Comparison of ENCODE assay signal across 11 cellular contexts in the genomic region with DNA sequence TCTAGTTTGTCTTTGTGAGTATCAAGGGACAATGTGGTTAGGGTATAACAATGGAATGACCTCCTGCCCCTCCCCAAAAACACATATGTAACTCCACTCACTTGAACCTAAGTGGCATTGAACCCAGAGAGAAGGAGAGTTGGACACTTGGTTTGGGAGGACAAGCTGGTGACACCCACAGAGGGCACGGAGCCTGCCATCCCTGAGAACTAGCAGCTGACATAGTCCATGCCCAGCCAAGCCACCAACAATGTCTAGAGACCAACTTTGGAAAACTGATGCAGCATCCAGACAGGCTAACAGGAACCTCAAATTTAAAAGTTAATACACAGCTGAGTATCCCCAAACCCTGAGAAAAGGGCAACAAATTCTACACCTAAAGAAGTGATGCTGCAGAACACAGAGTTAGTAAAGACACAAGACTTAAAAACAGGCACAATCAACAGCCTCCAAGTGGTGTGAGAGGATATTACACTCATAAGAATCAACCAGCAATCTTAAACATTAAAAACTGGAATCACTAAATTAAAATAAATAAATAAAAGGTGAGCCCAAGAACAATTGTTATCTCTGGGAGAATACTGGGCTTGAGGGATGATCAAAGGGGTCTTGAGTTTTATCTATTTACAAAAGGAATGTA. TPM values are rescaled to one million over a fixed set of nuclear protein-coding genes. Genes with fewer than 3 reads are reported as not detected.
A peak's percentile ranks its signal among the peaks of the same experiment; 100 is the strongest.
DNase-seq lines count a peak whose midpoint lies in the region; TF ChIP-seq lines count a peak whose summit lies in the region.
"Had no signal": no experiment of that assay in that cellular context is flagged by ENCODE, and none has a peak within 500 bp of the region (broad histone marks: within the 10 kb centered on the region; RNA-seq: fewer than 3 reads in every experiment).

No MANE protein-coding gene starts in this region.

- POLR2A ChIA-PET in MCF 10A (lab: Yijun Ruan, JAX): interaction anchor here (1.5 kb wide), 1 partner anchor 27 kb away, joined by 3 read pairs; a partner anchor contains a TSS

- H3K4me3 ChIP-seq in breast epithelium (no peak overlapping the region), choroid plexus epithelial cell (ENCODE audit: low read depth, low read length) (no peak overlapping the region), retinal pigment epithelial cell (ENCODE audit: low read length) (no peak overlapping the region)

- H3K9me3 ChIP-seq in breast epithelium: no peaks in the 10 kb centered on the region

- no TSS peak for BruUV-seq in MCF 10A (replicated peaks; lab: Mats Ljungman, UMichigan)

- CTCF ChIA-PET in MCF 10A (lab: Yijun Ruan, JAX): no interaction called here

- H3K27me3 Mint-ChIP-seq in MCF 10A (ENCODE audit: insufficient read depth, unreplicated experiment): no peaks in the 10 kb centered on the region
- H3K27me3 Mint-ChIP-seq: CD8-positive, alpha-beta memory T cell had no signal

- no peaks in the 10 kb centered on the region for H3K4me1 ChIP-seq in breast epithelium

- H3K36me3 ChIP-seq in breast epithelium: no peaks in the 10 kb centered on the region

- TF ChIP-seq CTCF in MCF 10A (IDR thresholded peaks at IDR 0.05; ENCODE audit: unreplicated experiment): peak; percentile 28
- peak in 1 of 3 donors; percentile 6 for TF ChIP-seq CTCF in breast epithelium (IDR thresholded peaks at IDR 0.05)
- peak; percentile 48 for TF ChIP-seq CTCF in choroid plexus epithelial cell (conservative IDR thresholded peaks at IDR 0.05; ENCODE audit: low read depth, low read length)
- TF ChIP-seq CTCF in retinal pigment epithelial cell (conservative IDR thresholded peaks at IDR 0.05; ENCODE audit: low read depth, low read length): peak; percentile 44

- no peaks in the 10 kb centered on the region for H3K27me3 ChIP-seq in breast epithelium

- no peak overlapping the region for H3K27ac ChIP-seq in breast epithelium

- no peak overlapping the region for H3K27ac Mint-ChIP-seq in MCF 10A (ENCODE audit: low read depth, unreplicated experiment)

- H3K36me3 Mint-ChIP-seq in MCF 10A (ENCODE audit: insufficient read depth, unreplicated experiment): peaks cover 74% of the 10 kb centered on the region

- DNase-seq in MCF 10A (ENCODE audit: unreplicated experiment): peak; percentile 17
- no peak for DNase-seq in breast epithelium (ENCODE audit: low spot score in 2 of 2)
- DNase-seq in MV-4-11 (lab: John Stamatoyannopoulos, UW): peak; percentile 13
- peak; percentile 61 for DNase-seq in choroid plexus epithelial cell (ENCODE audit: low read depth)
- DNase-seq in retinal pigment epithelial cell (ENCODE audit: low read depth): no peak
- no peak for DNase-seq in ecto neural progenitor cell (ENCODE audit: low spot score)
- DNase-seq in NCI-H2196 (lab: John Stamatoyannopoulos, UW; ENCODE audit: unreplicated experiment): no peak
- no peak for DNase-seq in DMS79 treated with DMSO at 0.1 percent for 48 hours (lab: John Stamatoyannopoulos, UW)
- DNase-seq: CD8-positive, alpha-beta memory T cell; NCI-H187 treated with DMSO at 0.1 percent for 48 hours had no signal

- no peak overlapping the region for H3K4me3 Mint-ChIP-seq in MCF 10A (ENCODE audit: unreplicated experiment)
- H3K4me3 Mint-ChIP-seq: CD8-positive, alpha-beta memory T cell had no signal

- intact Hi-C loops in MCF 10A (cut with micrococcal nuclease) (no loop called here), breast epithelium (cut with DNase I; ENCODE audit: low total_unique reads) (no loop called here)

- H3K9me3 Mint-ChIP-seq in MCF 10A (ENCODE audit: unreplicated experiment): no peaks in the 10 kb centered on the region
- H3K9me3 Mint-ChIP-seq: activated naive CD4-positive, alpha-beta T cell treated with anti-CD3 and anti-CD28 coated beads, Interleukin-2, amount 50 U/mL, for 72 hours; CD8-positive, alpha-beta memory T cell had no signal

- peaks cover 10% of the 10 kb centered on the region for H3K4me1 Mint-ChIP-seq in MCF 10A (ENCODE audit: insufficient read depth, unreplicated experiment)

- TF ChIP-seq POLR2A in breast epithelium (IDR thresholded peaks at IDR 0.05): no peak

RNA-seq across cellular contexts. Expression of a gene that starts 27.2 kb away (rescaled TPM):
- 85.5 and 87.7 TPM in 2 replicates for total RNA-seq in MCF 10A (2022)
- total RNA-seq in breast epithelium: 10 to 100 TPM; 52.1 to 64.0 (median 60.0) TPM

Comparison
In these comparisons a context has a peak if more than half of its experiments do, and no peak if none do; other contexts are left out.
1. DNase-seq: peak in MCF 10A (single experiment), MV-4-11 (single experiment) and choroid plexus epithelial cell (single experiment); none in breast epithelium (0 of 2), retinal pigment epithelial cell (single experiment), ecto neural progenitor cell (single experiment), NCI-H2196 (single experiment) and DMS79 treated with DMSO at 0.1 percent for 48 hours (single experiment).